ENCODE assay signal across 1 cellular context in the genomic region with DNA sequence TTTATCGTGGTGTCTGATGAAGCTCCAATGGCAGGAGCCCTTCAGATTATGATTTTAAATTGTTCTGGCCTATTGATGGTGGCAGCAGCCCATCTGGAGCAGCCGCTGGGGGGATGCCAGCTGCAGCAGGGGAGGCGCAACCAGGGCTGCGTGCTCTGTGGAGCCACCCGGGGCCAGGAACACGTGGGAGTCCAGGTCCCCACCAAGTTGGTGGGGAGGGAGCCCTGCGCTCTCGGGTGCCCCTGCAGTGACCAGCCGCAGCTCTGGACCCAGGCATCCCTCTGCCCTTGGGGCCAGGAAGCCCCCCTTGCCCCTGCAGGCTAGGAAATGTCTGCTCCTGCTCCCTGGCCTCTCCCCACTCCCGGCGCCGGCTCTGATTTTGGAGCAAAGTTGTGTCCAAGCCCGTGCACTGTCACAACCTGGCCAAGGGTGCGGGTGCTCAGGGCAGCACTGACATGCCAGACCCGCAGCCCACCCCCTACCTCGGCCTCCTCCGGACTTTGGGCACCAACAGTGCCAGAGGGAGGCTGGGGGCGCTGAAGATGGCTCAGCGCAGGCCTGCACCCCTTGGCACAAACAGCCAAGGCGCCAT.
TF ChIP-seq lines count a peak whose summit lies in the region.

No MANE protein-coding gene starts in this region.

TF ChIP-seq in H1, 55 proteins besides CTCF, POLR2A, EP300 and RAD21 (continued from another document):
- TF ChIP-seq, protein P1, sequence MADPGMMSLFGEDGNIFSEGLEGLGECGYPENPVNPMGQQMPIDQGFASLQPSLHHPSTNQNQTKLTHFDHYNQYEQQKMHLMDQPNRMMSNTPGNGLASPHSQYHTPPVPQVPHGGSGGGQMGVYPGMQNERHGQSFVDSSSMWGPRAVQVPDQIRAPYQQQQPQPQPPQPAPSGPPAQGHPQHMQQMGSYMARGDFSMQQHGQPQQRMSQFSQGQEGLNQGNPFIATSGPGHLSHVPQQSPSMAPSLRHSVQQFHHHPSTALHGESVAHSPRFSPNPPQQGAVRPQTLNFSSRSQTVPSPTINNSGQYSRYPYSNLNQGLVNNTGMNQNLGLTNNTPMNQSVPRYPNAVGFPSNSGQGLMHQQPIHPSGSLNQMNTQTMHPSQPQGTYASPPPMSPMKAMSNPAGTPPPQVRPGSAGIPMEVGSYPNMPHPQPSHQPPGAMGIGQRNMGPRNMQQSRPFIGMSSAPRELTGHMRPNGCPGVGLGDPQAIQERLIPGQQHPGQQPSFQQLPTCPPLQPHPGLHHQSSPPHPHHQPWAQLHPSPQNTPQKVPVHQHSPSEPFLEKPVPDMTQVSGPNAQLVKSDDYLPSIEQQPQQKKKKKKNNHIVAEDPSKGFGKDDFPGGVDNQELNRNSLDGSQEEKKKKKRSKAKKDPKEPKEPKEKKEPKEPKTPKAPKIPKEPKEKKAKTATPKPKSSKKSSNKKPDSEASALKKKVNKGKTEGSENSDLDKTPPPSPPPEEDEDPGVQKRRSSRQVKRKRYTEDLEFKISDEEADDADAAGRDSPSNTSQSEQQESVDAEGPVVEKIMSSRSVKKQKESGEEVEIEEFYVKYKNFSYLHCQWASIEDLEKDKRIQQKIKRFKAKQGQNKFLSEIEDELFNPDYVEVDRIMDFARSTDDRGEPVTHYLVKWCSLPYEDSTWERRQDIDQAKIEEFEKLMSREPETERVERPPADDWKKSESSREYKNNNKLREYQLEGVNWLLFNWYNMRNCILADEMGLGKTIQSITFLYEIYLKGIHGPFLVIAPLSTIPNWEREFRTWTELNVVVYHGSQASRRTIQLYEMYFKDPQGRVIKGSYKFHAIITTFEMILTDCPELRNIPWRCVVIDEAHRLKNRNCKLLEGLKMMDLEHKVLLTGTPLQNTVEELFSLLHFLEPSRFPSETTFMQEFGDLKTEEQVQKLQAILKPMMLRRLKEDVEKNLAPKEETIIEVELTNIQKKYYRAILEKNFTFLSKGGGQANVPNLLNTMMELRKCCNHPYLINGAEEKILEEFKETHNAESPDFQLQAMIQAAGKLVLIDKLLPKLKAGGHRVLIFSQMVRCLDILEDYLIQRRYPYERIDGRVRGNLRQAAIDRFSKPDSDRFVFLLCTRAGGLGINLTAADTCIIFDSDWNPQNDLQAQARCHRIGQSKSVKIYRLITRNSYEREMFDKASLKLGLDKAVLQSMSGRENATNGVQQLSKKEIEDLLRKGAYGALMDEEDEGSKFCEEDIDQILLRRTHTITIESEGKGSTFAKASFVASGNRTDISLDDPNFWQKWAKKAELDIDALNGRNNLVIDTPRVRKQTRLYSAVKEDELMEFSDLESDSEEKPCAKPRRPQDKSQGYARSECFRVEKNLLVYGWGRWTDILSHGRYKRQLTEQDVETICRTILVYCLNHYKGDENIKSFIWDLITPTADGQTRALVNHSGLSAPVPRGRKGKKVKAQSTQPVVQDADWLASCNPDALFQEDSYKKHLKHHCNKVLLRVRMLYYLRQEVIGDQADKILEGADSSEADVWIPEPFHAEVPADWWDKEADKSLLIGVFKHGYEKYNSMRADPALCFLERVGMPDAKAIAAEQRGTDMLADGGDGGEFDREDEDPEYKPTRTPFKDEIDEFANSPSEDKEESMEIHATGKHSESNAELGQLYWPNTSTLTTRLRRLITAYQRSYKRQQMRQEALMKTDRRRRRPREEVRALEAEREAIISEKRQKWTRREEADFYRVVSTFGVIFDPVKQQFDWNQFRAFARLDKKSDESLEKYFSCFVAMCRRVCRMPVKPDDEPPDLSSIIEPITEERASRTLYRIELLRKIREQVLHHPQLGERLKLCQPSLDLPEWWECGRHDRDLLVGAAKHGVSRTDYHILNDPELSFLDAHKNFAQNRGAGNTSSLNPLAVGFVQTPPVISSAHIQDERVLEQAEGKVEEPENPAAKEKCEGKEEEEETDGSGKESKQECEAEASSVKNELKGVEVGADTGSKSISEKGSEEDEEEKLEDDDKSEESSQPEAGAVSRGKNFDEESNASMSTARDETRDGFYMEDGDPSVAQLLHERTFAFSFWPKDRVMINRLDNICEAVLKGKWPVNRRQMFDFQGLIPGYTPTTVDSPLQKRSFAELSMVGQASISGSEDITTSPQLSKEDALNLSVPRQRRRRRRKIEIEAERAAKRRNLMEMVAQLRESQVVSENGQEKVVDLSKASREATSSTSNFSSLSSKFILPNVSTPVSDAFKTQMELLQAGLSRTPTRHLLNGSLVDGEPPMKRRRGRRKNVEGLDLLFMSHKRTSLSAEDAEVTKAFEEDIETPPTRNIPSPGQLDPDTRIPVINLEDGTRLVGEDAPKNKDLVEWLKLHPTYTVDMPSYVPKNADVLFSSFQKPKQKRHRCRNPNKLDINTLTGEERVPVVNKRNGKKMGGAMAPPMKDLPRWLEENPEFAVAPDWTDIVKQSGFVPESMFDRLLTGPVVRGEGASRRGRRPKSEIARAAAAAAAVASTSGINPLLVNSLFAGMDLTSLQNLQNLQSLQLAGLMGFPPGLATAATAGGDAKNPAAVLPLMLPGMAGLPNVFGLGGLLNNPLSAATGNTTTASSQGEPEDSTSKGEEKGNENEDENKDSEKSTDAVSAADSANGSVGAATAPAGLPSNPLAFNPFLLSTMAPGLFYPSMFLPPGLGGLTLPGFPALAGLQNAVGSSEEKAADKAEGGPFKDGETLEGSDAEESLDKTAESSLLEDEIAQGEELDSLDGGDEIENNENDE (IDR thresholded peaks at IDR 0.05; ENCODE audit: insufficient replicate concordance, low read length) = no peak
- TF ChIP-seq TAF7 (optimal IDR thresholded peaks at IDR 0.05; ENCODE audit: borderline replicate concordance, low read depth, low read length) = no peak
- TF ChIP-seq RBBP5 (IDR thresholded peaks at IDR 0.05; ENCODE audit: borderline replicate concordance, low read depth, low read length) = no peak
- no peak for TF ChIP-seq POLR2AphosphoS5 (IDR thresholded peaks at IDR 0.05; ENCODE audit: low read depth, low read length)
- no peak for TF ChIP-seq PHF8 (conservative IDR thresholded peaks at IDR 0.05; ENCODE audit: low read depth, low read length)
- no peak for TF ChIP-seq GTF2F1 (IDR thresholded peaks at IDR 0.05; ENCODE audit: borderline replicate concordance, low read depth, low read length)
